1 cellular context compared by ENCODE assay signal in genomic region chr12:94151577-94151976, GRCh38.
TF ChIP-seq lines count a peak whose summit lies in the region.

No MANE protein-coding gene starts in this region.

TF ChIP-seq in HepG2, 621 proteins besides CTCF, POLR2A, EP300 and RAD21 (continued from another document and continues in another):
- TF ChIP-seq ZNF280B (CRISPR knock-in tag; IDR thresholded peaks at IDR 0.05; ENCODE audit: borderline replicate concordance) (no peak), HOXA9 (CRISPR knock-in tag; IDR thresholded peaks at IDR 0.05; ENCODE audit: borderline replicate concordance) (no peak), NAIF1 (CRISPR knock-in tag; IDR thresholded peaks at IDR 0.05; ENCODE audit: borderline replicate concordance) (no peak), AKNA (CRISPR knock-in tag; IDR thresholded peaks at IDR 0.05; ENCODE audit: borderline replicate concordance) (no peak), SIN3B (IDR thresholded peaks at IDR 0.05; ENCODE audit: low read length) (no peak), CHD2 (IDR thresholded peaks at IDR 0.05; ENCODE audit: low read depth, low read length) (no peak), ZNF256 (CRISPR knock-in tag; conservative IDR thresholded peaks at IDR 0.05) (no peak), CEBPZ (IDR thresholded peaks at IDR 0.05; ENCODE audit: low read length) (no peak), PBX2 (CRISPR knock-in tag; IDR thresholded peaks at IDR 0.05) (no peak), HBP1 (CRISPR knock-in tag; IDR thresholded peaks at IDR 0.05; ENCODE audit: low read depth) (no peak), ZNF430 (CRISPR knock-in tag; IDR thresholded peaks at IDR 0.05) (no peak), NBN (conservative IDR thresholded peaks at IDR 0.05) (no peak), HMGXB4 (CRISPR knock-in tag; IDR thresholded peaks at IDR 0.05; ENCODE audit: borderline replicate concordance in 1 of 2, low read depth in 1 of 2) (no peak), HMG20B (CRISPR knock-in tag; conservative IDR thresholded peaks at IDR 0.05) (no peak), HCFC1 (IDR thresholded peaks at IDR 0.05; ENCODE audit: low read depth, low read length) (no peak), ZMYM3 (CRISPR knock-in tag; IDR thresholded peaks at IDR 0.05) (peak; percentile 69; the same call in 1 of the 2 replicates), ZGPAT (CRISPR knock-in tag; IDR thresholded peaks at IDR 0.05) (peak; percentile 41; the same call in 1 of the 2 replicates), PBX3 (CRISPR knock-in tag; IDR thresholded peaks at IDR 0.05; ENCODE audit: borderline replicate concordance) (no peak), MXD3 (CRISPR knock-in tag; IDR thresholded peaks at IDR 0.05) (no peak), ZNF235 (CRISPR knock-in tag; IDR thresholded peaks at IDR 0.05; ENCODE audit: borderline replicate concordance) (no peak), TARDBP (CRISPR knock-in tag; IDR thresholded peaks at IDR 0.05) (peak; percentile 43; the same call in 1 of the 2 replicates), SKIL (CRISPR knock-in tag; IDR thresholded peaks at IDR 0.05; ENCODE audit: borderline replicate concordance) (no peak), ZNF260 (CRISPR knock-in tag; IDR thresholded peaks at IDR 0.05; ENCODE audit: borderline replicate concordance, low read depth) (no peak), ZNF225 (CRISPR knock-in tag; IDR thresholded peaks at IDR 0.05) (no peak), CERS6 (CRISPR knock-in tag; IDR thresholded peaks at IDR 0.05) (no peak), ZMYM4 (CRISPR knock-in tag; IDR thresholded peaks at IDR 0.05) (peak; percentile 56; the same call in 1 of the 2 replicates), ZFP82 (CRISPR knock-in tag; IDR thresholded peaks at IDR 0.05; ENCODE audit: borderline replicate concordance) (no peak), ZNF644 (CRISPR knock-in tag; IDR thresholded peaks at IDR 0.05; ENCODE audit: low read depth) (peak; percentile 71), TAF1 (CRISPR knock-in tag; IDR thresholded peaks at IDR 0.05) (no peak), CENPX (CRISPR knock-in tag; IDR thresholded peaks at IDR 0.05) (no peak), ZFX (CRISPR knock-in tag; IDR thresholded peaks at IDR 0.05; ENCODE audit: low read depth) (peak; percentile 46; the same call in 1 of the 2 replicates), CAMTA2 (CRISPR knock-in tag; IDR thresholded peaks at IDR 0.05; ENCODE audit: borderline replicate concordance) (no peak), ZNF180 (CRISPR knock-in tag; IDR thresholded peaks at IDR 0.05; ENCODE audit: borderline replicate concordance, low read depth) (no peak), PHF5A (CRISPR knock-in tag; IDR thresholded peaks at IDR 0.05; ENCODE audit: low read depth, unreplicated experiment) (no peak), ARHGAP35 (CRISPR knock-in tag; IDR thresholded peaks at IDR 0.05; ENCODE audit: borderline replicate concordance) (no peak), FLYWCH1 (CRISPR knock-in tag; IDR thresholded peaks at IDR 0.05) (no peak), MLX (CRISPR knock-in tag; IDR thresholded peaks at IDR 0.05) (no peak)
